In the genomic region with DNA sequence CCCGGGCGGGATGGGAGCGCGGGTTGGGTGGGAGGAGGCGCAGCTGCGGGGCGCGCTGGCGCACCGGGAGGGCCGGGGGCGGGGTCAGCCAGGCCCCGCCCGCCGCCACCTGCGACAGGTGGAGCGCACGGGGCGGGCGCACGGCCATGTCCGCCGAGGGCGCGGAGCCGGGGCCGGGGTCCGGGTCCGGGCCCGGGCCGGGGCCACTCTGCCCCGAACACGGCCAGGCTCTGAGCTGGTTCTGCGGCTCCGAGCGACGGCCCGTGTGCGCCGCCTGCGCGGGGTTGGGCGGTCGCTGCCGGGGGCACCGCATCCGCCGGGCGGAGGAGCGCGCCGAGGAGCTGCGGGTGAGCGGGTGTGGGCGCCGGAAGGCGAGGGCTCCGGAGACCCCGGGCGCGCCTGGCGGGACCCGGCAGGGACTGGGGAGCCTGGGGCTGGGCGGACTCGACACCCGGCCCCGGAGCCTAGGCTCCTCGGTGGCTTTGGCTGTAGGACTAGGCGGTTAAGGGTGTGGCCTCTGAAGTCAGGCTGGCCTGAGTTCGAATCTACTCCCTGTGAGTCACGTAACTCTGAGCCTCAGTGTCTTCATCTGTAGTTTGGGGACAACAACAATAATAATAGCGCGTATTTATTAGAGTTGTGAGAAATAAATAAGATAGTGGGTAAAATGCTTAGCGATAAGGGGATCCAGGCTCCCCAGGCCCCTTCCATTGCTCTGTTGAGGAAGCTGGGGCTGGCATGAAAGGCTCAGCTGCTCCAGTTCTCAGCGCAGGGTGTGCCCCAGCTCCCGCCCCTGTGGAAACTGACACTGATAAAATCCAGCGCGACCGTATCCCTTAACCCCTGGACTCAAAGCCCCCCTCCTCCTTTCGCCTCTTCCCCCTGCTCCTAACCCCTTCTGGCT, we compare ENCODE assay signal across 8 cellular contexts. TPM values are rescaled to one million over a fixed set of nuclear protein-coding genes. Genes with fewer than 3 reads are reported as not detected.
DNase-seq lines count a peak whose midpoint lies in the region; ATAC-seq and TF ChIP-seq lines count a peak whose summit lies in the region.

A gene (plus strand): TSS at position 108 of the 904 bp plus-strand sequence. CDS start 39 bp downstream, at position 147.

- H3K9me3 Mint-ChIP-seq in HFFc6, result no peaks in the 10 kb centered on the region

- ATAC-seq in HG03342 (IDR thresholded peaks at IDR 0.05; ENCODE audit: unreplicated experiment) (peak; percentile 44), GM19023 (IDR thresholded peaks at IDR 0.05; ENCODE audit: unreplicated experiment) (no peak)

- H3K4me3 Mint-ChIP-seq in HFFc6, result no peak within 1 kb of the TSS

- no peak for TF ChIP-seq CTCF in HFFc6 (IDR thresholded peaks at IDR 0.05)

- peak within 1 kb of the TSS; percentile 38 for H3K4me3 ChIP-seq in effector memory CD4-positive, alpha-beta T cell (ENCODE audit: insufficient read depth, low read depth, low read length, poor library complexity, severe bottlenecking)
- peak within 1 kb of the TSS; percentile 56 for H3K4me3 ChIP-seq in muscle layer of duodenum (ENCODE audit: low read depth in 1 of 2, low read length in 2 of 2)

- H3K27ac Mint-ChIP-seq in HFFc6, result no peak within 1 kb of the TSS

- peaks cover 4% of the 10 kb centered on the region for H3K4me1 ChIP-seq in effector memory CD4-positive, alpha-beta T cell (ENCODE audit: control insufficient read depth, insufficient read depth, low read length, poor library complexity, severe bottlenecking)
- H3K4me1 ChIP-seq in muscle layer of duodenum (ENCODE audit: control insufficient read depth in 1 of 2, insufficient read depth in 2 of 2, low read length in 2 of 2), result peaks cover 0 to 15% of the 10 kb centered on the region in 2 donors

- no peaks in the 10 kb centered on the region for H3K9me3 ChIP-seq in effector memory CD4-positive, alpha-beta T cell (ENCODE audit: control insufficient read depth, low read length)
- no peaks in the 10 kb centered on the region for H3K9me3 ChIP-seq in muscle layer of duodenum (ENCODE audit: control insufficient read depth in 1 of 2, low read length in 2 of 2)

- no peaks in the 10 kb centered on the region for H3K36me3 Mint-ChIP-seq in HFFc6 (ENCODE audit: low read depth)

- H3K27ac ChIP-seq in effector memory CD4-positive, alpha-beta T cell (ENCODE audit: insufficient read depth, low read length, poor library complexity, severe bottlenecking), result no peak within 1 kb of the TSS
- H3K27ac ChIP-seq in muscle layer of duodenum (ENCODE audit: low read length), result no peak within 1 kb of the TSS

- peaks cover 18% of the 10 kb centered on the region for H3K27me3 ChIP-seq in effector memory CD4-positive, alpha-beta T cell (replicated peaks; ENCODE audit: control insufficient read depth, insufficient read depth, low read length, poor library complexity, severe bottlenecking)
- H3K27me3 ChIP-seq in muscle layer of duodenum (ENCODE audit: low read depth, low read length), result peaks cover 4% of the 10 kb centered on the region

- peaks cover 44% of the 10 kb centered on the region for H3K27me3 Mint-ChIP-seq in HFFc6 (ENCODE audit: insufficient read depth)

- DNase-seq in NCI-H1417 (lab: John Stamatoyannopoulos, UW) (peak; percentile 24 to 86 (median 67)), NCI-H1417 treated with DMSO at 0.1 percent for 48 hours (lab: John Stamatoyannopoulos, UW) (no peak), T-helper 2 cell (peak in 3 of 5 experiments; percentile 11 to 66 (median 31)), HFFc6 (no peak)
- no peak for DNase-seq in effector memory CD4-positive, alpha-beta T cell

- no peaks in the 10 kb centered on the region for H3K36me3 ChIP-seq in effector memory CD4-positive, alpha-beta T cell (ENCODE audit: control insufficient read depth, insufficient read depth, low read length)
- no peaks in the 10 kb centered on the region for H3K36me3 ChIP-seq in muscle layer of duodenum (ENCODE audit: control insufficient read depth in 1 of 2, insufficient read depth in 2 of 2, low read length in 2 of 2)

- H3K4me1 Mint-ChIP-seq in HFFc6 (ENCODE audit: low read depth), result no peaks in the 10 kb centered on the region

RNA-seq across cellular contexts. Expression of the gene that starts here (rescaled TPM):
- not detected for total RNA-seq in HFFc6 (2021; fragmentation: NEBNext Ultra II Directional; extraction: Animal tissue kit (Norgen Biotek cat#: 25700))

Comparison
In these comparisons a context has a peak if more than half of its experiments do, and no peak if none do; other contexts are left out.
1. DNase-seq: peak in NCI-H1417 (3 of 3) and T-helper 2 cell (3 of 5); none in NCI-H1417 treated with DMSO at 0.1 percent for 48 hours (single experiment), effector memory CD4-positive, alpha-beta T cell (0 of 3) and HFFc6 (single experiment).